ENCODE assay signal across 20 cellular contexts in the genomic region with DNA sequence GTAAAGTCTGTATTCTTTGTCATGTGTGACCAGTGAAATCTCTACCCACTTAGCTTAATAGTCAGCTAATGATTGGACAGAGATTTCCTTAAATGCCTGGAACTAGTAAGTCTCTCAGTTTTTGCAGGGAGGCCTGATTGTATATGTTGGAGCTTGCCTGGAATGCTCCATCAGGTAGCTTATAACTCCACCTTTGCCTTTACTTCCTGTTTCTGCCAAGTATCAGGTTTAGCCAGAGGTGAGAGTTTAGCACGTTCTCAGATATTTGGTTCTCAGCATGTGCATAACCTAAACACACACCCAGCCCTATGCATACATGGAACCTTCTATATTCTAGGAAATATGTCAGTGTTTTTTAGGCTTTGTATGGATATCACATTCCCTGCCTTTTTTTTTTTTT.
DNase-seq lines count a peak whose midpoint lies in the region; ATAC-seq and TF ChIP-seq lines count a peak whose summit lies in the region.
"Had no signal": no experiment of that assay in that cellular context is flagged by ENCODE, and none has a peak within 500 bp of the region (broad histone marks: within the 10 kb centered on the region; RNA-seq: fewer than 3 reads in every experiment).

No MANE protein-coding gene starts in this region.

- peaks cover 3% of the 10 kb centered on the region for H3K9me3 Mint-ChIP-seq in stimulated activated effector memory CD8-positive, alpha-beta T cell treated with anti-CD3 and anti-CD28 coated beads, Interleukin-12 subunit alpha, Interleukin-12 subunit beta, amount 100 ng/mL, for 72 hours

- no peaks in the 10 kb centered on the region for H3K36me3 Mint-ChIP-seq in stimulated activated effector memory CD8-positive, alpha-beta T cell treated with anti-CD3 and anti-CD28 coated beads, Interleukin-12 subunit alpha, Interleukin-12 subunit beta, amount 100 ng/mL, for 72 hours

- TF ChIP-seq CTCF in epithelial cell of esophagus (IDR thresholded peaks at IDR 0.05; ENCODE audit: insufficient read depth, low read depth, low read length, missing control alignments) (no peak), foreskin keratinocyte (conservative IDR thresholded peaks at IDR 0.05) (no peak)

- no peaks in the 10 kb centered on the region for H3K4me1 Mint-ChIP-seq in stimulated activated effector memory CD8-positive, alpha-beta T cell treated with anti-CD3 and anti-CD28 coated beads, Interleukin-12 subunit alpha, Interleukin-12 subunit beta, amount 100 ng/mL, for 72 hours
- H3K4me1 Mint-ChIP-seq: B cell; CD4-positive, CD25-positive, alpha-beta regulatory T cell had no signal

- no peak overlapping the region for H3K27ac Mint-ChIP-seq in stimulated activated effector memory CD8-positive, alpha-beta T cell treated with anti-CD3 and anti-CD28 coated beads, Interleukin-12 subunit alpha, Interleukin-12 subunit beta, amount 100 ng/mL, for 72 hours
- H3K27ac Mint-ChIP-seq: B cell; CD4-positive, CD25-positive, alpha-beta regulatory T cell; CD8-positive, alpha-beta T cell; GM23338; H9 had no signal

- peaks cover 14% of the 10 kb centered on the region for H3K4me1 ChIP-seq in foreskin keratinocyte

- DNase-seq in NCI-H2081 (lab: John Stamatoyannopoulos, UW) (peak; percentile 54 to 88), NCI-H2081 treated with DMSO at 0.1 percent for 48 hours (lab: John Stamatoyannopoulos, UW) (peak; percentile 73), epithelial cell of esophagus (ENCODE audit: low read depth) (peak; percentile 80), foreskin keratinocyte (peak; percentile 60 to 82), HT-29 (ENCODE audit: low spot score) (no peak), globus pallidus (ENCODE audit: low spot score) (no peak)
- no peak for DNase-seq in stimulated activated effector memory CD8-positive, alpha-beta T cell treated with anti-CD3 and anti-CD28 coated beads, Interleukin-12 subunit alpha, Interleukin-12 subunit beta, amount 100 ng/mL, for 72 hours (ENCODE audit: low spot score in 2 of 2)
- DNase-seq: CD4-positive, CD25-positive, alpha-beta regulatory T cell; CD8-positive, alpha-beta T cell; DMS 273 treated with DMSO at 0.1 percent for 48 hours; DMS79; EL; GDM1; H9 had no signal

- peak; percentile 67 for ATAC-seq in foreskin keratinocyte
- ATAC-seq in stimulated activated effector memory CD8-positive, alpha-beta T cell treated with anti-CD3 and anti-CD28 coated beads, Interleukin-12 subunit alpha, Interleukin-12 subunit beta, amount 100 ng/mL, for 72 hours = no peak
- ATAC-seq: CD8-positive, alpha-beta T cell; GM12878; GM23338; HCT116 had no signal

- H3K27me3 ChIP-seq in foreskin keratinocyte = no peaks in the 10 kb centered on the region
- H3K27me3 ChIP-seq: BLaER1 had no signal

- peak overlapping the region; percentile 17 for H3K27ac ChIP-seq in foreskin keratinocyte
- H3K27ac ChIP-seq: BLaER1, C4-2B had no signal

- no peak overlapping the region for H3K4me3 ChIP-seq in epithelial cell of esophagus (ENCODE audit: low read length)
- H3K4me3 ChIP-seq: BLaER1, GM12878, GM23338 had no signal

- no peak overlapping the region for H3K4me3 Mint-ChIP-seq in stimulated activated effector memory CD8-positive, alpha-beta T cell treated with anti-CD3 and anti-CD28 coated beads, Interleukin-12 subunit alpha, Interleukin-12 subunit beta, amount 100 ng/mL, for 72 hours
- H3K4me3 Mint-ChIP-seq: B cell; CD4-positive, CD25-positive, alpha-beta regulatory T cell; CD8-positive, alpha-beta T cell; GM23338; H9 had no signal

Comparison
In these comparisons a context has a peak if more than half of its experiments do, and no peak if none do; other contexts are left out.
1. DNase-seq: peak in NCI-H2081 (2 of 2), NCI-H2081 treated with DMSO at 0.1 percent for 48 hours (single experiment), epithelial cell of esophagus (single experiment) and foreskin keratinocyte (2 of 2); none in HT-29 (single experiment), globus pallidus (single experiment) and stimulated activated effector memory CD8-positive, alpha-beta T cell treated with anti-CD3 and anti-CD28 coated beads, Interleukin-12 subunit alpha, Interleukin-12 subunit beta, amount 100 ng/mL, for 72 hours (0 of 2).